28 cellular contexts compared by ENCODE assay signal in the genomic region with DNA sequence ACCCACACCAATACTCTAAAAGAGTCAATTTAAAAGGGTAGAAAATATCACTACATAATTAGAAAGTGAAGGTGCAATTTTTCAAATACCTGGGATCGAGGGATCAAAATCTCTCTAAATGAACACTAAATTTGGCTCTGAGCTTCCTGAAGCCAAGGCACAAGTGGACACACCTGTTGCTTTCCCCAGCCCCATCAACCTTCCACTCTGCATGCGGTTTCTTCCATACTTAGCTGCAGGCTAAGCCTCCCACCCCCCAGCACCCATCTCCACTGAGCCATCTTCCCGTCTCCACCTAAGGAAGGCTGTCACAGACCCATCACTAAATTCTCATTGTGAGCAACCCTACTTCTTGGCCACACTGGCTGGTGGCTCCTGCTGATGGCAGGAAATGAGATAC.
"Had no signal": no experiment of that assay in that cellular context is flagged by ENCODE, and none has a peak within 500 bp of the region (broad histone marks: within the 10 kb centered on the region; RNA-seq: fewer than 3 reads in every experiment).

No MANE protein-coding gene starts in this region.

- H3K4me3 ChIP-seq: adrenal gland, ascending aorta, testis, vagina had no signal

- H3K27ac ChIP-seq: ascending aorta, brain microvascular endothelial cell, testis, vagina had no signal

- DNase-seq: activated B cell treated with CpG ODN at 0.5 μM for 24 hours; activated CD4-positive, alpha-beta T cell treated with anti-CD3 and anti-CD28 coated beads for 36 hours; activated CD4-positive, alpha-beta T cell treated with anti-CD3 and anti-CD28 coated beads, Interleukin-2, amount 50 U/mL, for 48 hours; activated CD8-positive, alpha-beta memory T cell treated with anti-CD3 and anti-CD28 coated beads, Interleukin-2, amount 50 U/mL, for 48 hours; activated gamma-delta T cell treated with Interleukin-2 at 50 U/mL for 16 hours; activated T-cell treated with anti-CD3 and anti-CD28 coated beads, Interleukin-2, amount 50 U/mL, for 72 hours; adrenal gland; brain microvascular endothelial cell; central memory CD4-positive, alpha-beta T cell; dermis blood vessel endothelial cell; effector CD8-positive, alpha-beta T cell; foreskin melanocyte; hypothalamus; left ventricle myocardium superior; mammary epithelial cell; natural killer cell; stimulated activated CD4-positive, alpha-beta T cell treated with anti-CD3 and anti-CD28 coated beads, Interleukin-12 subunit alpha, Interleukin-12 subunit beta, amount 100 ng/mL, for 4 hours; stimulated activated CD4-positive, alpha-beta T cell treated with anti-CD3 and anti-CD28 coated beads, Interleukin-1b, Interleukin-23, amount 100 ng/mL, for 48 hours; stimulated activated naive CD8-positive, alpha-beta T cell treated with anti-CD3 and anti-CD28 coated beads, Interleukin-15, amount 100 ng/mL, for 72 hours; T-helper 9 cell; testis had no signal

- H3K4me3 Mint-ChIP-seq: activated B cell treated with CpG ODN at 0.5 μM for 24 hours; activated CD4-positive, alpha-beta T cell treated with anti-CD3 and anti-CD28 coated beads for 36 hours; activated naive CD4-positive, alpha-beta T cell treated with anti-CD3 and anti-CD28 coated beads, Interleukin-2, amount 50 U/mL, for 24 hours; activated T-cell treated with anti-CD3 and anti-CD28 coated beads, Interleukin-2, amount 50 U/mL, for 72 hours; mesothelial cell of epicardium; natural killer cell; stimulated activated naive CD8-positive, alpha-beta T cell treated with anti-CD3 and anti-CD28 coated beads, Interleukin-15, amount 100 ng/mL, for 72 hours; type B pancreatic cell had no signal

- H3K9me3 ChIP-seq: adrenal gland, ascending aorta, testis, vagina had no signal

- ATAC-seq: activated CD4-positive, alpha-beta T cell treated with anti-CD3 and anti-CD28 coated beads for 36 hours; activated T-cell treated with anti-CD3 and anti-CD28 coated beads, Interleukin-2, amount 50 U/mL, for 72 hours; esophagus mucosa; natural killer cell; stimulated activated naive CD8-positive, alpha-beta T cell treated with anti-CD3 and anti-CD28 coated beads, Interleukin-15, amount 100 ng/mL, for 72 hours had no signal

- H3K9me3 Mint-ChIP-seq: activated B cell treated with CpG ODN at 0.5 μM for 24 hours; activated naive CD4-positive, alpha-beta T cell treated with anti-CD3 and anti-CD28 coated beads, Interleukin-2, amount 50 U/mL, for 24 hours; activated T-cell treated with anti-CD3 and anti-CD28 coated beads, Interleukin-2, amount 50 U/mL, for 72 hours; mesothelial cell of epicardium; natural killer cell; stimulated activated naive CD8-positive, alpha-beta T cell treated with anti-CD3 and anti-CD28 coated beads, Interleukin-15, amount 100 ng/mL, for 72 hours; type B pancreatic cell had no signal

- FAIRE-seq: endothelial cell of umbilical vein had no signal

- H3K4me1 ChIP-seq: ascending aorta, testis had no signal

- H3K27ac Mint-ChIP-seq: activated B cell treated with CpG ODN at 0.5 μM for 24 hours; activated naive CD4-positive, alpha-beta T cell treated with anti-CD3 and anti-CD28 coated beads, Interleukin-2, amount 50 U/mL, for 24 hours; activated T-cell treated with anti-CD3 and anti-CD28 coated beads, Interleukin-2, amount 50 U/mL, for 72 hours; mesothelial cell of epicardium; natural killer cell; type B pancreatic cell had no signal

- H3K4me1 Mint-ChIP-seq: mesothelial cell of epicardium had no signal

- H3K27me3 ChIP-seq: adrenal gland, ascending aorta, brain microvascular endothelial cell, testis, vagina had no signal

- H3K27me3 Mint-ChIP-seq: activated B cell treated with CpG ODN at 0.5 μM for 24 hours; activated CD4-positive, alpha-beta T cell treated with anti-CD3 and anti-CD28 coated beads for 36 hours; activated naive CD4-positive, alpha-beta T cell treated with anti-CD3 and anti-CD28 coated beads, Interleukin-2, amount 50 U/mL, for 24 hours; stimulated activated naive CD8-positive, alpha-beta T cell treated with anti-CD3 and anti-CD28 coated beads, Interleukin-15, amount 100 ng/mL, for 72 hours; type B pancreatic cell had no signal
